In genomic region chr3:191254098-191254873, GRCh38 we compare ENCODE assay signal across 31 cellular contexts. TPM values are rescaled to one million over a fixed set of nuclear protein-coding genes. Genes with fewer than 3 reads are reported as not detected.
DNase-seq lines count a peak whose midpoint lies in the region; ATAC-seq and TF ChIP-seq lines count a peak whose summit lies in the region.
"Had no signal": no experiment of that assay in that cellular context is flagged by ENCODE, and none has a peak within 500 bp of the region (broad histone marks: within the 10 kb centered on the region; RNA-seq: fewer than 3 reads in every experiment).

No MANE protein-coding gene starts in this region.

- peaks cover 71% of the 10 kb centered on the region for H3K4me1 Mint-ChIP-seq in activated B cell treated with CpG ODN at 0.5 μM for 24 hours
- peaks cover 36% of the 10 kb centered on the region for H3K4me1 Mint-ChIP-seq in memory B cell
- H3K4me1 Mint-ChIP-seq: activated CD4-positive, alpha-beta T cell treated with anti-CD3 and anti-CD28 coated beads, Interleukin-2, amount 10 ng/mL, durations not matched to agents 24 days and 14 days had no signal

- ATAC-seq in HG02678 (IDR thresholded peaks at IDR 0.05; ENCODE audit: unreplicated experiment) (peak; percentile 23), activated B cell treated with CpG ODN at 0.5 μM for 24 hours (ENCODE audit: low read depth) (peak; percentile 41), memory B cell (ENCODE audit: low read depth) (peak; percentile 57), GM21529 (IDR thresholded peaks at IDR 0.05; ENCODE audit: unreplicated experiment) (no peak), GM18502 (IDR thresholded peaks at IDR 0.05; ENCODE audit: poor library complexity, unreplicated experiment) (no peak)
- no peak for ATAC-seq in activated naive CD4-positive, alpha-beta T cell treated with anti-CD3 and anti-CD28 coated beads, Interleukin-2, amount 50 U/mL, for 72 hours
- ATAC-seq: gastrocnemius medialis, left colon, right lobe of liver, upper lobe of right lung had no signal

- H3K9me3 Mint-ChIP-seq in activated B cell treated with CpG ODN at 0.5 μM for 24 hours (peaks cover 2% of the 10 kb centered on the region), memory B cell (no peaks in the 10 kb centered on the region)
- no peaks in the 10 kb centered on the region for H3K9me3 Mint-ChIP-seq in activated naive CD4-positive, alpha-beta T cell treated with anti-CD3 and anti-CD28 coated beads, Interleukin-2, amount 50 U/mL, for 72 hours
- H3K9me3 Mint-ChIP-seq: activated CD4-positive, alpha-beta T cell treated with anti-CD3 and anti-CD28 coated beads, Interleukin-2, amount 10 ng/mL, durations not matched to agents 24 days and 14 days; endodermal cell had no signal

- no peak overlapping the region for H3K4me3 ChIP-seq in AG10803 (ENCODE audit: low read length)
- H3K4me3 ChIP-seq: esophagus muscularis mucosa, gastrocnemius medialis, MG63, right lobe of liver, suprapubic skin, upper lobe of right lung had no signal

- H3K36me3 Mint-ChIP-seq in activated B cell treated with CpG ODN at 0.5 μM for 24 hours (ENCODE audit: low read depth) (peaks cover 2% of the 10 kb centered on the region), memory B cell (peaks cover 3% of the 10 kb centered on the region)
- H3K36me3 Mint-ChIP-seq in activated naive CD4-positive, alpha-beta T cell treated with anti-CD3 and anti-CD28 coated beads, Interleukin-2, amount 50 U/mL, for 72 hours: no peaks in the 10 kb centered on the region

- peak overlapping the region; percentile 32 for H3K4me3 Mint-ChIP-seq in activated B cell treated with CpG ODN at 0.5 μM for 24 hours
- H3K4me3 Mint-ChIP-seq in memory B cell: peak overlapping the region; percentile 37
- H3K4me3 Mint-ChIP-seq: activated CD4-positive, alpha-beta T cell treated with anti-CD3 and anti-CD28 coated beads, Interleukin-2, amount 10 ng/mL, durations not matched to agents 24 days and 14 days; endodermal cell had no signal

- H3K27ac Mint-ChIP-seq in activated B cell treated with CpG ODN at 0.5 μM for 24 hours (peak overlapping the region; percentile 88), memory B cell (peak overlapping the region; percentile 97)
- H3K27ac Mint-ChIP-seq in activated naive CD4-positive, alpha-beta T cell treated with anti-CD3 and anti-CD28 coated beads, Interleukin-2, amount 50 U/mL, for 72 hours: no peak overlapping the region
- H3K27ac Mint-ChIP-seq: activated CD4-positive, alpha-beta T cell treated with anti-CD3 and anti-CD28 coated beads, Interleukin-2, amount 10 ng/mL, durations not matched to agents 24 days and 14 days; progenitor cell of endocrine pancreas had no signal

- intact Hi-C loops in activated B cell treated with CpG ODN at 0.5 μM for 24 hours (cut with micrococcal nuclease): loop anchor here (1.0 to 10.0 kb wide), 3 partner anchors 8 to 871 kb away; no protein-coding TSS in a partner anchor

- DNase-seq in AG10803 (ENCODE audit: low read depth): peak; percentile 17
- no peak for DNase-seq in activated B cell treated with CpG ODN at 0.5 μM for 24 hours
- no peak for DNase-seq in memory B cell (ENCODE audit: low spot score in 2 of 2)
- no peak for DNase-seq in activated naive CD4-positive, alpha-beta T cell treated with anti-CD3 and anti-CD28 coated beads, Interleukin-2, amount 50 U/mL, for 72 hours (ENCODE audit: low spot score in 2 of 2)
- DNase-seq in NOMO-1 treated with DMSO at 0.1 percent for 48 hours (lab: John Stamatoyannopoulos, UW; ENCODE audit: unreplicated experiment): no peak
- DNase-seq: activated CD4-positive, alpha-beta T cell treated with anti-CD3 and anti-CD28 coated beads, Interleukin-2, amount 10 ng/mL, durations not matched to agents 24 days and 14 days; activated naive CD4-positive, alpha-beta T cell treated with Interleukin-2 at 50 U/mL for 16 hours; activated T-cell treated with anti-CD3 and anti-CD28 coated beads, Interleukin-2, amount 50 U/mL, for 48 hours; amniotic stem cell; Calu3; cortex of kidney; endodermal cell; gastrocnemius medialis; KBM-7; left colon; MG63; NCI-H146; right lobe of liver; Right ventricle myocardium superior; stimulated activated CD4-positive, alpha-beta T cell treated with anti-CD3 and anti-CD28 coated beads, Interleukin-4, amount 100 ng/mL, for 24 hours; stimulated activated naive CD4-positive, alpha-beta T cell; upper lobe of right lung had no signal

- CTCF ChIA-PET in activated B cell treated with CpG ODN at 0.5 μM for 24 hours (lab: Charles Lee): no interaction called here

- POLR2A ChIA-PET in activated B cell treated with CpG ODN at 0.5 μM for 24 hours (lab: Charles Lee): interaction anchor here (1.0 to 1.1 kb wide), 2 partner anchors 13 to 15 kb away, joined by 3 to 4 read pairs; no protein-coding TSS in a partner anchor

- H3K27me3 Mint-ChIP-seq in activated B cell treated with CpG ODN at 0.5 μM for 24 hours: no peaks in the 10 kb centered on the region
- no peaks in the 10 kb centered on the region for H3K27me3 Mint-ChIP-seq in memory B cell
- H3K27me3 Mint-ChIP-seq: activated CD4-positive, alpha-beta T cell treated with anti-CD3 and anti-CD28 coated beads, Interleukin-2, amount 10 ng/mL, durations not matched to agents 24 days and 14 days; progenitor cell of endocrine pancreas had no signal

- no peak for TF ChIP-seq CTCF in AG10803 (conservative IDR thresholded peaks at IDR 0.05; ENCODE audit: low read length)
- no peak for TF ChIP-seq CTCF in activated B cell treated with CpG ODN at 0.5 μM for 24 hours (IDR thresholded peaks at IDR 0.05)

RNA-seq across cellular contexts. Expression of gene OSTN, which starts 55.2 kb away (rescaled TPM):
- not detected in 2 replicates for total RNA-seq in activated B cell treated with CpG ODN at 0.5 μM for 24 hours
- total RNA-seq in activated naive CD4-positive, alpha-beta T cell treated with anti-CD3 and anti-CD28 coated beads, Interleukin-2, amount 50 U/mL, for 72 hours: not detected
- total RNA-seq: activated CD4-positive, alpha-beta T cell treated with anti-CD3 and anti-CD28 coated beads, Interleukin-2, amount 10 ng/mL, durations not matched to agents 24 days and 14 days; Calu3; endodermal cell; esophagus muscularis mucosa; HT-29; left colon; mammary epithelial cell; NCI-H460; right lobe of liver; Right ventricle myocardium superior; upper lobe of right lung had no signal

Comparison
In these comparisons a context has a peak if more than half of its experiments do, and no peak if none do; other contexts are left out.
1. ATAC-seq: peak in HG02678 (single experiment), activated B cell treated with CpG ODN at 0.5 μM for 24 hours (single experiment) and memory B cell (single experiment); none in GM21529 (single experiment), activated naive CD4-positive, alpha-beta T cell treated with anti-CD3 and anti-CD28 coated beads, Interleukin-2, amount 50 U/mL, for 72 hours (0 of 2) and GM18502 (single experiment).
2. H3K27ac Mint-ChIP-seq: peak in activated B cell treated with CpG ODN at 0.5 μM for 24 hours (single experiment) and memory B cell (single experiment); none in activated naive CD4-positive, alpha-beta T cell treated with anti-CD3 and anti-CD28 coated beads, Interleukin-2, amount 50 U/mL, for 72 hours (0 of 2).